Comparison of ENCODE assay signal across 24 cellular contexts in the genomic region with DNA sequence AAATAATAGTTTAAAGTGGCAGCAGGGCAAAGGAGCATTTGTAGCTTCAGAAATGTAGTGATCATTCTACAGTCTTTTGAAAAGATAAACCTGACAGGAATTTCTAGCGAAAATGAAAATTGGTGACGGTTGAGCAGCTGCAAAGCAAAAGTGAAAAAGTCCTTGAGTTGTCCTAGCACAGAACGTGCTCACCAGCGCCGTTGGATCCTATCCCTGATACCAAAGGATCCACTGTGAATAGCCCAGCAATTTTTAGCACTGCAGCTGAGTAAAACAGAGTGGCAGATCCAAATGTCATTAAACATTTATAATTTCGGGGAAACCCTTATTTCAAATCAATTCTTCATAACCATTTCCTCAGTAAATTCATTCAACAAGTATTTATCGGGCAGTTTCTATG.
"Had no signal": no experiment of that assay in that cellular context is flagged by ENCODE, and none has a peak within 500 bp of the region (broad histone marks: within the 10 kb centered on the region; RNA-seq: fewer than 3 reads in every experiment).

No MANE protein-coding gene starts in this region.

- H2AFZ ChIP-seq: neural progenitor cell had no signal

- H3K4me2 ChIP-seq: neural progenitor cell had no signal

- H3K36me3 ChIP-seq: lower lobe of right lung, neural progenitor cell, pancreas, sigmoid colon, transverse colon had no signal

- H3K27ac Mint-ChIP-seq: endodermal cell; natural killer cell treated with Interleukin-12 subunit alpha and Interleukin-12 subunit beta and Interleukin-15 and Interleukin-18, amount 100 ng/mL, for 72 hours; neural progenitor cell; progenitor cell of endocrine pancreas; stimulated activated effector memory CD8-positive, alpha-beta T cell treated with anti-CD3 and anti-CD28 coated beads, Interleukin-12 subunit alpha, Interleukin-12 subunit beta, amount 100 ng/mL, for 72 hours had no signal

- H3K27me3 ChIP-seq: foreskin keratinocyte, neural progenitor cell, pancreas, sigmoid colon, transverse colon had no signal

- H3K4me3 ChIP-seq: coronary artery, lower lobe of right lung, neural progenitor cell, pancreas, sigmoid colon, transverse colon had no signal

- H3K9me3 Mint-ChIP-seq: endodermal cell; natural killer cell treated with Interleukin-12 subunit alpha and Interleukin-12 subunit beta and Interleukin-15 and Interleukin-18, amount 100 ng/mL, for 72 hours; neural progenitor cell; stimulated activated effector memory CD8-positive, alpha-beta T cell treated with anti-CD3 and anti-CD28 coated beads, Interleukin-12 subunit alpha, Interleukin-12 subunit beta, amount 100 ng/mL, for 72 hours had no signal

- H3K4me3 Mint-ChIP-seq: endodermal cell; natural killer cell treated with Interleukin-12 subunit alpha and Interleukin-12 subunit beta and Interleukin-15 and Interleukin-18, amount 100 ng/mL, for 72 hours; neural progenitor cell; stimulated activated effector memory CD8-positive, alpha-beta T cell treated with anti-CD3 and anti-CD28 coated beads, Interleukin-12 subunit alpha, Interleukin-12 subunit beta, amount 100 ng/mL, for 72 hours had no signal

- H3K36me3 Mint-ChIP-seq: natural killer cell treated with Interleukin-12 subunit alpha and Interleukin-12 subunit beta and Interleukin-15 and Interleukin-18, amount 100 ng/mL, for 72 hours; neural progenitor cell; stimulated activated effector memory CD8-positive, alpha-beta T cell treated with anti-CD3 and anti-CD28 coated beads, Interleukin-12 subunit alpha, Interleukin-12 subunit beta, amount 100 ng/mL, for 72 hours had no signal

- H3K9ac ChIP-seq: neural progenitor cell had no signal

- H3K4me1 ChIP-seq: foreskin keratinocyte, lower lobe of right lung, pancreas, sigmoid colon, transverse colon had no signal

- H3K27me3 Mint-ChIP-seq: progenitor cell of endocrine pancreas had no signal

- DNase-seq: caudate nucleus; effector CD4-positive, alpha-beta T cell; endodermal cell; erythroblast; foreskin keratinocyte; head of caudate nucleus; hypothalamus; kidney glomerular epithelial cell; lower lobe of right lung; mesenchymal stem cell; midbrain; nucleus accumbens; pancreas; sigmoid colon; stimulated activated CD4-positive, alpha-beta T cell treated with anti-CD3 and anti-CD28 coated beads, Interleukin-4, amount 100 ng/mL, for 1 hour; stimulated activated CD8-positive, alpha-beta memory T cell treated with anti-CD3 and anti-CD28 coated beads, Interleukin-4, amount 100 ng/mL, for 48 hours; stimulated activated naive CD8-positive, alpha-beta T cell treated with anti-CD3 and anti-CD28 coated beads, Interleukin-15, Interleukin-2, amounts not matched to agents 100 U/mL and 50 U/mL, for 24 hours; transverse colon had no signal

- H3K9me3 ChIP-seq: lower lobe of right lung, pancreas, sigmoid colon, transverse colon had no signal

- ATAC-seq: foreskin keratinocyte; left lobe of liver; lower lobe of right lung; natural killer cell treated with Interleukin-12 subunit alpha and Interleukin-12 subunit beta and Interleukin-15 and Interleukin-18, amount 100 ng/mL, for 72 hours; pancreas; stimulated activated effector memory CD8-positive, alpha-beta T cell treated with anti-CD3 and anti-CD28 coated beads, Interleukin-12 subunit alpha, Interleukin-12 subunit beta, amount 100 ng/mL, for 72 hours; stimulated activated naive CD8-positive, alpha-beta T cell treated with anti-CD3 and anti-CD28 coated beads, Interleukin-15, Interleukin-2, amounts not matched to agents 100 U/mL and 50 U/mL, for 24 hours had no signal

- H3K27ac ChIP-seq: foreskin keratinocyte, lower lobe of right lung, neural progenitor cell, pancreas, sigmoid colon, transverse colon had no signal

- H3K4me1 Mint-ChIP-seq: endodermal cell; neural progenitor cell; stimulated activated effector memory CD8-positive, alpha-beta T cell treated with anti-CD3 and anti-CD28 coated beads, Interleukin-12 subunit alpha, Interleukin-12 subunit beta, amount 100 ng/mL, for 72 hours had no signal
